10 cellular contexts compared by ENCODE assay signal in the genomic region with DNA sequence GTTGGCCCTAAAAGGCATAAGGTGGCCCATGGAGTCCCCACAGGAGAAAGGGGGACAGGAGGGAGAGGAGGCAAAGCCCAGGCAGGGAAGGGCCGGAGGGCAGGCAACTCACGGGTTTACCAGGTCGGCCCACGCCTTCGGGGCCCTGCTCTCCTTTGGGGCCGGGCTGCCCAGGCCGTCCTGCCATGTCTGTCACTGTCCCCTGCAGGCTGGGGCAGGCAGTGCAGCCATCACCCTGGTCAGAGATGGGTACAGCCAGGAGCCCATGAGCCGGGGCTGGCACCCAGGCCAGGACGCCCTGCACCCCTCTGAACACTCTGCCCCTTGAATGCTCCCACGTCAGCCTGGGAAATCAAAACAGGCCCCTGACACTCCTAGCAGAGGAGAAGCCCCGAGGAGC. TPM values are rescaled to one million over a fixed set of nuclear protein-coding genes. Genes with fewer than 3 reads are reported as not detected.
DNase-seq lines count a peak whose midpoint lies in the region; ATAC-seq and TF ChIP-seq lines count a peak whose summit lies in the region.
"Had no signal": no experiment of that assay in that cellular context is flagged by ENCODE, and none has a peak within 500 bp of the region (broad histone marks: within the 10 kb centered on the region; RNA-seq: fewer than 3 reads in every experiment).

No MANE protein-coding gene starts in this region.

- peaks cover 23% of the 10 kb centered on the region for H3K79me1 ChIP-seq in trophoblast cell (ENCODE audit: low read length)

- H3K27me3 ChIP-seq in trophoblast cell (ENCODE audit: insufficient read depth, low read length), result no peaks in the 10 kb centered on the region
- H3K27me3 ChIP-seq in ascending aorta, result no peaks in the 10 kb centered on the region
- H3K27me3 ChIP-seq: esophagus muscularis mucosa had no signal

- peak overlapping the region; percentile 9 for H4K91ac ChIP-seq in trophoblast cell (ENCODE audit: low read depth, low read length)

- no peak overlapping the region for H4K12ac ChIP-seq in trophoblast cell (ENCODE audit: low read depth, low read length)

- no peak overlapping the region for H3K9ac ChIP-seq in trophoblast cell (ENCODE audit: low read length)

- peak; percentile 37 for DNase-seq in DMS 273 (lab: John Stamatoyannopoulos, UW; ENCODE audit: unreplicated experiment)
- no peak for DNase-seq in DMS 273 treated with DMSO at 0.1 percent for 48 hours (lab: John Stamatoyannopoulos, UW)
- no peak for DNase-seq in NB4 (ENCODE audit: low read depth)
- DNase-seq in epithelial cell of proximal tubule (ENCODE audit: low read depth), result no peak
- DNase-seq in trophoblast cell, result peak in 1 of 2 donors; percentile 42
- no peak for DNase-seq in ascending aorta (ENCODE audit: low spot score in 2 of 2)
- DNase-seq: NCI-H69 had no signal

- peak overlapping the region; percentile 28 for H3K14ac ChIP-seq in trophoblast cell (ENCODE audit: low read length)

- H3K9me3 ChIP-seq in trophoblast cell (ENCODE audit: insufficient read depth, low read depth, low read length), result no peaks in the 10 kb centered on the region
- no peaks in the 10 kb centered on the region for H3K9me3 ChIP-seq in ascending aorta
- H3K9me3 ChIP-seq: esophagus muscularis mucosa had no signal

- intact Hi-C loops in ascending aorta (cut with DNase I), result no loop called here

- no peak overlapping the region for H2BK5ac ChIP-seq in trophoblast cell (ENCODE audit: low read depth, low read length, poor library complexity)

- H3K4me1 ChIP-seq in trophoblast cell (ENCODE audit: control insufficient read depth in 1 of 2, insufficient read depth in 2 of 2, low read length in 2 of 2), result peaks cover 19 to 21% of the 10 kb centered on the region in 2 experiments
- no peaks in the 10 kb centered on the region for H3K4me1 ChIP-seq in ascending aorta

- no peaks in the 10 kb centered on the region for H3K79me2 ChIP-seq in trophoblast cell (ENCODE audit: control insufficient read depth, insufficient read depth, low read length, poor library complexity)

- H2BK12ac ChIP-seq in trophoblast cell (ENCODE audit: low read length), result peak overlapping the region; percentile 16

- no peak overlapping the region for H3K4me2 ChIP-seq in trophoblast cell (ENCODE audit: low read length)

- peak overlapping the region; percentile 1 for H3K18ac ChIP-seq in trophoblast cell (ENCODE audit: low read length)

- no peak overlapping the region for H4K8ac ChIP-seq in trophoblast cell (ENCODE audit: low read depth, low read length)

- no peak overlapping the region for H2BK120ac ChIP-seq in trophoblast cell (ENCODE audit: insufficient read depth, low read length, poor library complexity)

- WGBS in trophoblast cell (ENCODE audit: extremely low coverage, insufficient coverage, insufficient read length), result no CpG with 5 or more reads among the region's 11 CpGs

- H3K36me3 ChIP-seq in trophoblast cell (ENCODE audit: control insufficient read depth in 1 of 2, insufficient read depth in 2 of 2, low read length in 2 of 2) (peaks cover 58 to 71% of the 10 kb centered on the region in 2 experiments), ascending aorta (peaks cover 49 to 77% of the 10 kb centered on the region in 2 donors)

- TF ChIP-seq CTCF in NB4 (IDR thresholded peaks at IDR 0.05; ENCODE audit: low read depth, low read length), result peak; percentile 51
- peak; percentile 56 for TF ChIP-seq CTCF in epithelial cell of proximal tubule (conservative IDR thresholded peaks at IDR 0.05; ENCODE audit: low read depth, low read length)
- TF ChIP-seq CTCF in ascending aorta (IDR thresholded peaks at IDR 0.05), result no peak

- no peak for TF ChIP-seq POLR2A in NB4 (IDR thresholded peaks at IDR 0.05; ENCODE audit: extremely low read depth, insufficient read length)

- H2AK5ac ChIP-seq in trophoblast cell (ENCODE audit: low read length), result peak overlapping the region; percentile 6

- ATAC-seq in HG02973 (IDR thresholded peaks at IDR 0.05; ENCODE audit: unreplicated experiment) (no peak), GM21723 (IDR thresholded peaks at IDR 0.05; ENCODE audit: unreplicated experiment) (no peak)

- H3K27ac ChIP-seq in trophoblast cell (ENCODE audit: low read depth, low read length) (no peak overlapping the region), ascending aorta (no peak overlapping the region)
- H3K27ac ChIP-seq: esophagus muscularis mucosa had no signal

- H3K4ac ChIP-seq in trophoblast cell (ENCODE audit: low read depth, low read length), result no peak overlapping the region

- H2AFZ ChIP-seq in trophoblast cell (ENCODE audit: insufficient read depth, low read length, poor library complexity), result no peak overlapping the region

- H3K23ac ChIP-seq in trophoblast cell (ENCODE audit: low read length), result no peak overlapping the region

- H3K4me3 ChIP-seq in NB4 (ENCODE audit: low read depth, low read length) (no peak overlapping the region), epithelial cell of proximal tubule (ENCODE audit: low read depth, low read length) (no peak overlapping the region), trophoblast cell (ENCODE audit: low read depth, low read length) (no peak overlapping the region), ascending aorta (no peak overlapping the region)
- H3K4me3 ChIP-seq: esophagus muscularis mucosa had no signal

RNA-seq across cellular contexts. Expression of a gene that starts 19.8 kb away (rescaled TPM):
- 5.2 and 5.3 TPM in 2 replicates for total RNA-seq in epithelial cell of proximal tubule
- 43.1 and 44.2 TPM in 2 replicates for polyA plus RNA-seq in trophoblast cell (2013)
- total RNA-seq in ascending aorta, result 339 TPM

RNA-seq across cellular contexts. Expression of a gene that starts 39.3 kb away (rescaled TPM):
- 71.7 and 116 TPM in 2 replicates for total RNA-seq in epithelial cell of proximal tubule
- 66.7 and 70.3 TPM in 2 replicates for polyA plus RNA-seq in trophoblast cell (2013)
- 340 TPM for total RNA-seq in ascending aorta

Comparison
In these comparisons a context has a peak if more than half of its experiments do, and no peak if none do; other contexts are left out.
1. CTCF ChIP-seq: peak in NB4 (single experiment) and epithelial cell of proximal tubule (single experiment); none in ascending aorta (0 of 3).
2. RNA of a gene that starts 19.8 kb away (total RNA-seq): 339 TPM in ascending aorta (single experiment); 5.2 to 5.3 TPM in epithelial cell of proximal tubule; every median in the first group is over 10 times any median in the second.